ENCODE assay signal across 8 cellular contexts in the genomic region with DNA sequence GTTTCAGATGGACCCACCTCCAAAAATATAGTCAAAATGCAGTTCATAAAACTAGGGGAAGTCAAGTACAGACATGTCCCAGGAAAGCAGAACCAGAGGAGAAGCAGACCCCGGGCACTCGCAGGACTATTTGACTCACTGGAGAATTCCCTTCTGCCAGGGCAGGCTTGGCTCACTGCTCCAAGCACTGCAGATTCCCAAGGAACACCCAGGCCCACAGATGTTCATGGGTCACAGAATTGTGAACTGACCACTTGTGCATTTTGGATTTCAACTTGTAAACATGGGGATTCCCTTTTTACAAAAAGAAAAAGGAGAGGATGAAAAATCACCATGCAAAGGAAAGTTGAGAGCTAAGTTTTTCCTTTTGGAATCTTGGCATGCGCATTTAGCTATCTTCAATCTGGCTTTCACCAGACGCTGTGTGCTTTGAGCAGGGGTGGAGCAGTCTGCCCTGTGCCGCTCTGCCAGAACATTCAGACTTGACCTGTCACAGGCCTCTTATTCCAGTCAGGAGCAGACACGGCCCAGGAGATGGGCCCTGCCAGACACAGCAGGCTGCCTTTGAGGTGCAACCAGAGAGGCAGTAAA.
DNase-seq lines count a peak whose midpoint lies in the region; ATAC-seq and TF ChIP-seq lines count a peak whose summit lies in the region.

No MANE protein-coding gene starts in this region.

- no peaks in the 10 kb centered on the region for H3K27me3 ChIP-seq in SK-N-SH (ENCODE audit: insufficient read depth)

- TF ChIP-seq RAD21 in SK-N-SH (IDR thresholded peaks at IDR 0.05; ENCODE audit: low read length): no peak

- peaks cover 30% of the 10 kb centered on the region for H3F3A ChIP-seq in SK-N-SH (replicated peaks; ENCODE audit: insufficient read depth)

- no peaks in the 10 kb centered on the region for H3K36me3 ChIP-seq in SK-N-SH (replicated peaks in 1 of 2; ENCODE audit: control insufficient read depth in 1 of 2, insufficient read depth in 2 of 2, low read length in 1 of 2)

- peak overlapping the region; percentile 83 for H2AFZ ChIP-seq in SK-N-SH (ENCODE audit: low read depth)

- H3K4me3 ChIP-seq in SK-N-SH (ENCODE audit: low read depth in 2 of 2, low read length in 1 of 2): no peak overlapping the region
- no peak overlapping the region for H3K4me3 ChIP-seq in foreskin fibroblast (ENCODE audit: low read depth in 1 of 2, low read length in 2 of 2)

- H3K9me3 ChIP-seq in SK-N-SH: no peaks in the 10 kb centered on the region

- intact Hi-C loops in sciatic nerve (cut with DNase I): loop anchor here (5.0 kb wide), 1 partner anchor 352 kb away; no protein-coding TSS in a partner anchor

- 45% methylated on average over 6 of the region's 6 CpGs for WGBS in SK-N-SH (ENCODE audit: low lambda C conversion rate)

- POLR2A ChIA-PET in SK-N-SH (lab: Yijun Ruan, JAX): no interaction called here

- TF ChIP-seq EP300 in SK-N-SH (IDR thresholded peaks at IDR 0.05; ENCODE audit: borderline replicate concordance in 1 of 2, low read depth in 1 of 2, low read length in 1 of 2): no peak

- no peak for TF ChIP-seq CTCF in SK-N-SH (IDR thresholded peaks at IDR 0.05)
- no peak for TF ChIP-seq CTCF in foreskin fibroblast (IDR thresholded peaks at IDR 0.05; ENCODE audit: low read depth, low read length)

- no peaks in the 10 kb centered on the region for H4K20me1 ChIP-seq in SK-N-SH (ENCODE audit: insufficient read depth)

- no peaks in the 10 kb centered on the region for H3K79me2 ChIP-seq in SK-N-SH (ENCODE audit: insufficient read depth)

- DNase-seq in ELR (ENCODE audit: low read depth): peak; percentile 23
- DNase-seq in SK-N-SH: no peak
- peak; percentile 76 to 86 for DNase-seq in foreskin fibroblast
- peak; percentile 69 for DNase-seq in sciatic nerve (ENCODE audit: low spot score)
- DNase-seq in activated effector memory CD4-positive, alpha-beta T cell treated with anti-CD3 and anti-CD28 coated beads, Interleukin-2, amount 50 U/mL, for 16 hours: no peak
- no peak for DNase-seq in HuH-7 (ENCODE audit: low spot score)
- DNase-seq in NCI-H526 (lab: John Stamatoyannopoulos, UW): no peak
- no peak for DNase-seq in stimulated activated naive CD4-positive, alpha-beta T cell (lab: John Stamatoyannopoulos, UW)

- no peak overlapping the region for H3K9ac ChIP-seq in SK-N-SH

- peak overlapping the region; percentile 15; the same call in 1 of the 2 replicates for H3K4me2 ChIP-seq in SK-N-SH

- peak; percentile 92 for ATAC-seq in sciatic nerve

- H3K9me2 ChIP-seq in SK-N-SH: no peaks in the 10 kb centered on the region

- peaks cover 16 to 24% of the 10 kb centered on the region in 2 experiments for H3K4me1 ChIP-seq in SK-N-SH (ENCODE audit: control insufficient read depth in 1 of 2, insufficient read depth in 2 of 2, low read depth in 1 of 2, low read length in 1 of 2)

- CTCF ChIA-PET in SK-N-SH (lab: Yijun Ruan, JAX): interaction anchor here (1.2 to 2.6 kb wide), 5 partner anchors 36 to 437 kb away, joined by 3 to 34 read pairs (median 7); no protein-coding TSS in a partner anchor

- peak overlapping the region; percentile 60 to 87 for H3K27ac ChIP-seq in SK-N-SH (ENCODE audit: low read depth in 2 of 2, low read length in 1 of 2)

TF ChIP-seq in SK-N-SH, 30 proteins besides CTCF, POLR2A, EP300 and RAD21:
- TF ChIP-seq RXRA (IDR thresholded peaks at IDR 0.05; ENCODE audit: borderline replicate concordance, low read depth) (no peak), NFIC (IDR thresholded peaks at IDR 0.05; ENCODE audit: borderline replicate concordance) (peak; percentile 3; the same call in 1 of the 2 replicates)

Comparison
In these comparisons a context has a peak if more than half of its experiments do, and no peak if none do; other contexts are left out.
1. DNase-seq: peak in ELR (single experiment), foreskin fibroblast (2 of 2) and sciatic nerve (single experiment); none in SK-N-SH (single experiment), activated effector memory CD4-positive, alpha-beta T cell treated with anti-CD3 and anti-CD28 coated beads, Interleukin-2, amount 50 U/mL, for 16 hours (single experiment), HuH-7 (single experiment), NCI-H526 (0 of 2) and stimulated activated naive CD4-positive, alpha-beta T cell (0 of 6).